In genomic region chr10:49538381-49539319, GRCh38 we compare ENCODE assay signal across 8 cellular contexts. TPM values are rescaled to one million over a fixed set of nuclear protein-coding genes. Genes with fewer than 3 reads are reported as not detected.
DNase-seq lines count a peak whose midpoint lies in the region; ATAC-seq and TF ChIP-seq lines count a peak whose summit lies in the region.

Gene ERCC6, minus strand, starts transcription at chr10:49539121.

- no peak within 1 kb of the TSS for H4K8ac ChIP-seq in H9 (replicated peaks; ENCODE audit: insufficient read length, low read depth, low read length)

- peak; percentile 98 for DNase-seq in H9
- DNase-seq in M059J (ENCODE audit: low read depth): peak; percentile 96
- DNase-seq in SHP77 (lab: John Stamatoyannopoulos, UW): peak; percentile 70 to 92
- DNase-seq in activated effector memory CD4-positive, alpha-beta T cell treated with Interleukin-2 at 50 U/mL for 16 hours: peak; percentile 96
- peak; percentile 99 for DNase-seq in fibroblast of the aortic adventitia (ENCODE audit: low read depth)
- DNase-seq in stimulated activated naive CD8-positive, alpha-beta T cell treated with anti-CD3 and anti-CD28 coated beads, Interleukin-15, Interleukin-2, amounts not matched to agents 100 U/mL and 50 U/mL, for 24 hours: peak; percentile 96

- H2BK120ac ChIP-seq in H9 (ENCODE audit: low read depth, low read length, poor library complexity, severe bottlenecking): no peak within 1 kb of the TSS

- ATAC-seq in stimulated activated naive CD8-positive, alpha-beta T cell treated with anti-CD3 and anti-CD28 coated beads, Interleukin-15, Interleukin-2, amounts not matched to agents 100 U/mL and 50 U/mL, for 24 hours: peak; percentile 96

- peaks cover 37% of the 10 kb centered on the region for H3K27me3 Mint-ChIP-seq in H9 (ENCODE audit: low read depth)
- H3K27me3 Mint-ChIP-seq in nephron (ENCODE audit: low read depth): peaks cover 37% of the 10 kb centered on the region

- H3K4me1 Mint-ChIP-seq in H9 (peaks cover 21 to 22% of the 10 kb centered on the region in 2 experiments), nephron (peaks cover 26% of the 10 kb centered on the region)

- H3K4me3 Mint-ChIP-seq in H9 (peak within 1 kb of the TSS; percentile 84 to 91), nephron (peak within 1 kb of the TSS; percentile 91 to 94 (median 92))

- WGBS in H9 (ENCODE audit: extremely low coverage, insufficient read length, low lambda C conversion rate): no CpG with 5 or more reads among the region's 75 CpGs

- no peaks in the 10 kb centered on the region for H4K20me1 ChIP-seq in H9 (ENCODE audit: control insufficient read depth, insufficient read depth, insufficient read length)

- peak within 1 kb of the TSS; percentile 83 for H3K4me3 ChIP-seq in fibroblast of the aortic adventitia (ENCODE audit: low read depth, low read length)

- no peak within 1 kb of the TSS for H2AK5ac ChIP-seq in H9 (ENCODE audit: insufficient read length, low read length)

- H3K9me3 Mint-ChIP-seq in H9: peaks cover 0 to 3% of the 10 kb centered on the region in 2 experiments; a peak in 3 of 5 replicates
- peaks cover 1% of the 10 kb centered on the region for H3K9me3 Mint-ChIP-seq in nephron

- H2BK20ac ChIP-seq in H9 (ENCODE audit: low read depth, low read length, poor library complexity, severe bottlenecking): no peak within 1 kb of the TSS

- peaks cover 0 to 2% (median 0%) of the 10 kb centered on the region in 3 experiments; a peak in 3 of 7 replicates for H3K36me3 Mint-ChIP-seq in H9 (ENCODE audit: insufficient read depth in 1 of 3, low read depth in 3 of 3)
- peaks cover 3% of the 10 kb centered on the region for H3K36me3 Mint-ChIP-seq in nephron (ENCODE audit: low read depth)

- H3K9ac ChIP-seq in ES-I3 (ENCODE audit: low read depth, low read length): peak within 1 kb of the TSS; percentile 70
- H3K9ac ChIP-seq in H9 (ENCODE audit: extremely low read depth, insufficient read length, low read length): peak within 1 kb of the TSS; percentile 68

- H3K27ac ChIP-seq in H9 (ENCODE audit: insufficient read length, low read depth, low read length): no peak within 1 kb of the TSS

- no peak within 1 kb of the TSS for H3K23ac ChIP-seq in H9 (ENCODE audit: insufficient read length, low read depth, low read length)

- peaks cover 2% of the 10 kb centered on the region for H3K9me3 ChIP-seq in ES-I3 (ENCODE audit: control insufficient read depth, insufficient read depth, low read length)
- no peaks in the 10 kb centered on the region for H3K9me3 ChIP-seq in H9 (ENCODE audit: control insufficient read depth, low read depth, low read length)

- H3K27ac Mint-ChIP-seq in H9 (peak within 1 kb of the TSS; percentile 56 to 97 (median 60); a peak in 5 of 7 replicates), nephron (peak within 1 kb of the TSS; percentile 67 to 84 (median 72))

- H3K23me2 ChIP-seq in H9 (ENCODE audit: insufficient read length, low read depth, low read length, poor library complexity, severe bottlenecking): peaks cover 16% of the 10 kb centered on the region

- peak within 1 kb of the TSS; percentile 65 for H3K14ac ChIP-seq in H9 (ENCODE audit: insufficient read depth, low read length)

- H2AFZ ChIP-seq in H9 (ENCODE audit: low read length): peak within 1 kb of the TSS; percentile 93

- no peak within 1 kb of the TSS for H2BK15ac ChIP-seq in H9 (ENCODE audit: low read depth, low read length)

- H3K18ac ChIP-seq in H9 (ENCODE audit: insufficient read length, low read depth, low read length): peak within 1 kb of the TSS; percentile 51

- H3K27me3 ChIP-seq in H9 (ENCODE audit: insufficient read depth, low read length): peaks cover 2% of the 10 kb centered on the region

- H4K5ac ChIP-seq in H9 (ENCODE audit: insufficient read length, low read depth, low read length): no peak within 1 kb of the TSS

- no peaks in the 10 kb centered on the region for H3K36me3 ChIP-seq in ES-I3 (ENCODE audit: insufficient read depth, low read length)

- H3K56ac ChIP-seq in H9 (ENCODE audit: insufficient read length, low read depth, low read length): no peak within 1 kb of the TSS

- H4K91ac ChIP-seq in H9 (ENCODE audit: insufficient read length, low read depth, low read length): no peak within 1 kb of the TSS

- TF ChIP-seq CTCF in H9 (conservative IDR thresholded peaks at IDR 0.05) (no peak), fibroblast of the aortic adventitia (IDR thresholded peaks at IDR 0.05; ENCODE audit: insufficient read depth, low read length) (peak; percentile 21), nephron (IDR thresholded peaks at IDR 0.05; ENCODE audit: unreplicated experiment in 3 of 3) (no peak)

- no peaks in the 10 kb centered on the region for H3K4me1 ChIP-seq in ES-I3 (ENCODE audit: insufficient read depth, low read length)
- peaks cover 2% of the 10 kb centered on the region; the same call in 1 of the 2 replicates for H3K4me1 ChIP-seq in H9 (ENCODE audit: insufficient read depth, low read length)

- H3K4me2 ChIP-seq in H9 (ENCODE audit: insufficient read depth, insufficient read length, low read length): peak within 1 kb of the TSS; percentile 90

- H2BK5ac ChIP-seq in H9 (ENCODE audit: insufficient read length, low read length): no peak within 1 kb of the TSS

- H3K4ac ChIP-seq in H9 (ENCODE audit: low read depth, low read length): no peak within 1 kb of the TSS

- H3T11ph ChIP-seq in H9 (ENCODE audit: low read length): no peak within 1 kb of the TSS

- H3K79me2 ChIP-seq in H9 (ENCODE audit: insufficient read depth, low read length): no peaks in the 10 kb centered on the region

- H2BK12ac ChIP-seq in H9 (ENCODE audit: insufficient read length, low read depth, low read length): no peak within 1 kb of the TSS

- no peaks in the 10 kb centered on the region for H3K79me1 ChIP-seq in H9 (ENCODE audit: insufficient read depth, low read depth, low read length, poor library complexity, severe bottlenecking)

RNA-seq across cellular contexts. Expression of gene ERCC6, which starts in this region (rescaled TPM):
- total RNA-seq in H9 (2021) (18.2 and 19.5 TPM in 2 replicates), fibroblast of the aortic adventitia (ENCODE audit: low replicate concordance) (51.1 and 79.7 TPM in 2 replicates)
- total RNA-seq in M059J (2014; rRNA removed; shearing (Covaris generic)): 8.9 and 11.3 TPM in 2 replicates
